ENCODE assay signal across 15 cellular contexts in genomic region chr6:106104476-106104875, GRCh38. TPM values are rescaled to one million over a fixed set of nuclear protein-coding genes. Genes with fewer than 3 reads are reported as not detected.
DNase-seq lines count a peak whose midpoint lies in the region; ATAC-seq and TF ChIP-seq lines count a peak whose summit lies in the region.
"Had no signal": no experiment of that assay in that cellular context is flagged by ENCODE, and none has a peak within 500 bp of the region (broad histone marks: within the 10 kb centered on the region; RNA-seq: fewer than 3 reads in every experiment).

No MANE protein-coding gene starts in this region.

- WGBS in SK-N-SH (ENCODE audit: low lambda C conversion rate) = 94% methylated on average over 7 of the region's 7 CpGs

- peak overlapping the region; percentile 95 for H3K4me3 Mint-ChIP-seq in activated T-cell treated with anti-CD3 and anti-CD28 coated beads, Interleukin-2, amount 50 U/mL, for 4 hours

- no peaks in the 10 kb centered on the region for H3K9me3 Mint-ChIP-seq in activated T-cell treated with anti-CD3 and anti-CD28 coated beads, Interleukin-2, amount 50 U/mL, for 4 hours

- TF ChIP-seq CTCF in MM.1S (IDR thresholded peaks at IDR 0.05; ENCODE audit: low read length) = no peak
- TF ChIP-seq CTCF in SK-N-SH (IDR thresholded peaks at IDR 0.05) = no peak

- ATAC-seq in activated T-cell treated with anti-CD3 and anti-CD28 coated beads, Interleukin-2, amount 50 U/mL, for 4 hours = no peak
- ATAC-seq in SK-N-SH treated with all-trans-retinoic acid at 6 μM for 48 hours = no peak
- ATAC-seq: HepG2 had no signal

- H3K9me2 ChIP-seq in MM.1S (replicated peaks; ENCODE audit: insufficient read depth, low read length) (no peaks in the 10 kb centered on the region), SK-N-SH (no peaks in the 10 kb centered on the region)

- peak overlapping the region; percentile 63 for H3K4me3 ChIP-seq in MM.1S (ENCODE audit: low read length)
- no peak overlapping the region for H3K4me3 ChIP-seq in effector memory CD4-positive, alpha-beta T cell (ENCODE audit: insufficient read depth, low read depth, low read length, poor library complexity, severe bottlenecking)
- H3K4me3 ChIP-seq in SK-N-SH (ENCODE audit: low read depth in 2 of 2, low read length in 1 of 2) = no peak overlapping the region
- H3K4me3 ChIP-seq: SJCRH30 had no signal

- DNase-seq in activated T-cell treated with anti-CD3 and anti-CD28 coated beads, Interleukin-2, amount 50 U/mL, for 4 hours = no peak
- DNase-seq in activated T-cell treated with anti-CD3 and anti-CD28 coated beads, Interleukin-2, amount 50 U/mL, for 1 hour = no peak
- DNase-seq in MM.1S = peak; percentile 58
- DNase-seq in effector memory CD4-positive, alpha-beta T cell = no peak
- no peak for DNase-seq in KG1 (lab: John Stamatoyannopoulos, UW)
- DNase-seq in SK-N-SH = no peak
- DNase-seq: ACHN, COR-L47, Karpas-422, NCI-H1930, NCI-H510A treated with DMSO at 0.1 percent for 48 hours, SJCRH30 had no signal

- CTCF ChIA-PET in SK-N-SH (lab: Yijun Ruan, JAX) = no interaction called here

- H3K36me3 ChIP-seq in MM.1S (replicated peaks; ENCODE audit: insufficient read depth, low read length) (peaks cover 59% of the 10 kb centered on the region), SK-N-SH (replicated peaks in 1 of 2; ENCODE audit: control insufficient read depth in 1 of 2, insufficient read depth in 2 of 2, low read length in 1 of 2) (peaks cover 19 to 40% of the 10 kb centered on the region in 2 experiments)
- H3K36me3 ChIP-seq in effector memory CD4-positive, alpha-beta T cell (ENCODE audit: control insufficient read depth, insufficient read depth, low read length) = peaks cover 31% of the 10 kb centered on the region
- H3K36me3 ChIP-seq: SJCRH30 had no signal

- peaks cover 92% of the 10 kb centered on the region for H3K79me2 ChIP-seq in MM.1S (ENCODE audit: low read length)
- H3K79me2 ChIP-seq in SK-N-SH (ENCODE audit: insufficient read depth) = no peaks in the 10 kb centered on the region

- peak overlapping the region; percentile 72 for H3K4me2 ChIP-seq in MM.1S (ENCODE audit: low read depth, low read length)
- H3K4me2 ChIP-seq in SK-N-SH = no peak overlapping the region

- H3K4me1 Mint-ChIP-seq in activated T-cell treated with anti-CD3 and anti-CD28 coated beads, Interleukin-2, amount 50 U/mL, for 4 hours (ENCODE audit: low read depth) = peaks cover 88% of the 10 kb centered on the region

- no peaks in the 10 kb centered on the region for H3K27me3 Mint-ChIP-seq in activated T-cell treated with anti-CD3 and anti-CD28 coated beads, Interleukin-2, amount 50 U/mL, for 4 hours (ENCODE audit: low read depth)
- H3K27me3 Mint-ChIP-seq: B cell had no signal

- H3K4me1 ChIP-seq in MM.1S (ENCODE audit: low read length) (peaks cover 79% of the 10 kb centered on the region), SK-N-SH (ENCODE audit: control insufficient read depth in 1 of 2, insufficient read depth in 2 of 2, low read depth in 1 of 2, low read length in 1 of 2) (peaks cover 0 to 3% of the 10 kb centered on the region in 2 experiments; a peak in 1 of 4 replicates)
- peaks cover 36% of the 10 kb centered on the region for H3K4me1 ChIP-seq in effector memory CD4-positive, alpha-beta T cell (ENCODE audit: control insufficient read depth, insufficient read depth, low read length, poor library complexity, severe bottlenecking)
- H3K4me1 ChIP-seq: SJCRH30 had no signal

- TF ChIP-seq EP300 in SK-N-SH (IDR thresholded peaks at IDR 0.05; ENCODE audit: borderline replicate concordance in 1 of 2, low read depth in 1 of 2, low read length in 1 of 2) = no peak

- H3K9me3 ChIP-seq in MM.1S (replicated peaks; ENCODE audit: insufficient read depth, low read length) = no peaks in the 10 kb centered on the region
- no peaks in the 10 kb centered on the region for H3K9me3 ChIP-seq in effector memory CD4-positive, alpha-beta T cell (ENCODE audit: control insufficient read depth, low read length)
- H3K9me3 ChIP-seq in SK-N-SH = no peaks in the 10 kb centered on the region
- H3K9me3 ChIP-seq: SJCRH30 had no signal

- peaks cover 78% of the 10 kb centered on the region for H3K36me3 Mint-ChIP-seq in activated T-cell treated with anti-CD3 and anti-CD28 coated beads, Interleukin-2, amount 50 U/mL, for 4 hours (ENCODE audit: insufficient read depth)

- H3K27ac ChIP-seq in MM.1S (ENCODE audit: low read length) (peak overlapping the region; percentile 98), SK-N-SH (ENCODE audit: low read depth in 2 of 2, low read length in 1 of 2) (no peak overlapping the region)
- H3K27ac ChIP-seq in effector memory CD4-positive, alpha-beta T cell (ENCODE audit: insufficient read depth, low read length, poor library complexity, severe bottlenecking) = peak overlapping the region; percentile 10
- H3K27ac ChIP-seq: SJCRH30 had no signal

- POLR2A ChIA-PET in SK-N-SH (lab: Yijun Ruan, JAX) = no interaction called here

- peak overlapping the region; percentile 76 for H3K9ac ChIP-seq in MM.1S (ENCODE audit: low read length)
- H3K9ac ChIP-seq in SK-N-SH = no peak overlapping the region

- no peak for TF ChIP-seq RAD21 in SK-N-SH (IDR thresholded peaks at IDR 0.05; ENCODE audit: low read length)

- H3K27me3 ChIP-seq in MM.1S (replicated peaks; ENCODE audit: insufficient read depth, low read length) = no peaks in the 10 kb centered on the region
- no peaks in the 10 kb centered on the region for H3K27me3 ChIP-seq in effector memory CD4-positive, alpha-beta T cell (replicated peaks; ENCODE audit: control insufficient read depth, insufficient read depth, low read length, poor library complexity, severe bottlenecking)
- no peaks in the 10 kb centered on the region for H3K27me3 ChIP-seq in SK-N-SH (ENCODE audit: insufficient read depth)

- no peaks in the 10 kb centered on the region for H4K20me1 ChIP-seq in MM.1S (ENCODE audit: insufficient read depth, low read length)
- H4K20me1 ChIP-seq in SK-N-SH (ENCODE audit: insufficient read depth) = no peaks in the 10 kb centered on the region

- no peak overlapping the region for H2AFZ ChIP-seq in MM.1S (ENCODE audit: low read length)
- no peak overlapping the region for H2AFZ ChIP-seq in SK-N-SH (ENCODE audit: low read depth)

- H3F3A ChIP-seq in MM.1S (ENCODE audit: insufficient read depth, low read length) (peaks cover 99% of the 10 kb centered on the region), SK-N-SH (replicated peaks; ENCODE audit: insufficient read depth) (no peaks in the 10 kb centered on the region)

TF ChIP-seq in SK-N-SH, 30 proteins besides CTCF, POLR2A, EP300 and RAD21 (continues in another document):
- TF ChIP-seq USF1 (IDR thresholded peaks at IDR 0.05; ENCODE audit: borderline replicate concordance, low read depth) = no peak

TF ChIP-seq in SK-N-SH treated with all-trans-retinoic acid at 6 μM for 48 hours, 23 proteins besides CTCF, POLR2A, EP300 and RAD21:
- no peak for TF ChIP-seq PPARA (CRISPR knock-in tag; IDR thresholded peaks at IDR 0.05; ENCODE audit: borderline replicate concordance)
- no peak for TF ChIP-seq GLIS3 (CRISPR knock-in tag; IDR thresholded peaks at IDR 0.05)
- no peak for TF ChIP-seq ISL1 (CRISPR knock-in tag; IDR thresholded peaks at IDR 0.05)
- no peak for TF ChIP-seq TCF4 (CRISPR knock-in tag; IDR thresholded peaks at IDR 0.05; ENCODE audit: borderline replicate concordance)
- no peak for TF ChIP-seq ARNTL (CRISPR knock-in tag; IDR thresholded peaks at IDR 0.05; ENCODE audit: borderline replicate concordance, low read depth)
- TF ChIP-seq ZNF70 (CRISPR knock-in tag; IDR thresholded peaks at IDR 0.05) = no peak
- TF ChIP-seq CREB5 (CRISPR knock-in tag; IDR thresholded peaks at IDR 0.05; ENCODE audit: low read depth) = no peak
- no peak for TF ChIP-seq SNAI2 (CRISPR knock-in tag; IDR thresholded peaks at IDR 0.05)
- no peak for TF ChIP-seq RARB (CRISPR knock-in tag; IDR thresholded peaks at IDR 0.05)
- no peak for TF ChIP-seq TOX (CRISPR knock-in tag; IDR thresholded peaks at IDR 0.05; ENCODE audit: borderline replicate concordance)
- no peak for TF ChIP-seq PATZ1 (CRISPR knock-in tag; IDR thresholded peaks at IDR 0.05; ENCODE audit: borderline replicate concordance)

RNA-seq across cellular contexts. Expression of gene PRDM1, which starts 18.3 kb away (rescaled TPM):
- total RNA-seq in activated T-cell treated with anti-CD3 and anti-CD28 coated beads, Interleukin-2, amount 50 U/mL, for 4 hours = 10 to 100 TPM; 43.7 to 96.9 (median 86.0) TPM
- 2.3 and 4.0 TPM in 2 replicates for polyA plus RNA-seq in SK-N-SH (2012; rRNA removed)
- 2.6 and 3.0 TPM in 2 replicates for polyA plus RNA-seq in SK-N-SH (2012; cell fraction: cytosol; rRNA removed)
- 6.7 and 8.0 TPM in 2 replicates for polyA plus RNA-seq in SK-N-SH (2012; cell fraction: nucleus; rRNA removed)
- total RNA-seq: HepG2, SJCRH30 had no signal

Comparison
In these comparisons a context has a peak if more than half of its experiments do, and no peak if none do; other contexts are left out.
1. H3K27ac ChIP-seq: peak in MM.1S (single experiment) and effector memory CD4-positive, alpha-beta T cell (single experiment); none in SK-N-SH (0 of 2).